In the genomic region with DNA sequence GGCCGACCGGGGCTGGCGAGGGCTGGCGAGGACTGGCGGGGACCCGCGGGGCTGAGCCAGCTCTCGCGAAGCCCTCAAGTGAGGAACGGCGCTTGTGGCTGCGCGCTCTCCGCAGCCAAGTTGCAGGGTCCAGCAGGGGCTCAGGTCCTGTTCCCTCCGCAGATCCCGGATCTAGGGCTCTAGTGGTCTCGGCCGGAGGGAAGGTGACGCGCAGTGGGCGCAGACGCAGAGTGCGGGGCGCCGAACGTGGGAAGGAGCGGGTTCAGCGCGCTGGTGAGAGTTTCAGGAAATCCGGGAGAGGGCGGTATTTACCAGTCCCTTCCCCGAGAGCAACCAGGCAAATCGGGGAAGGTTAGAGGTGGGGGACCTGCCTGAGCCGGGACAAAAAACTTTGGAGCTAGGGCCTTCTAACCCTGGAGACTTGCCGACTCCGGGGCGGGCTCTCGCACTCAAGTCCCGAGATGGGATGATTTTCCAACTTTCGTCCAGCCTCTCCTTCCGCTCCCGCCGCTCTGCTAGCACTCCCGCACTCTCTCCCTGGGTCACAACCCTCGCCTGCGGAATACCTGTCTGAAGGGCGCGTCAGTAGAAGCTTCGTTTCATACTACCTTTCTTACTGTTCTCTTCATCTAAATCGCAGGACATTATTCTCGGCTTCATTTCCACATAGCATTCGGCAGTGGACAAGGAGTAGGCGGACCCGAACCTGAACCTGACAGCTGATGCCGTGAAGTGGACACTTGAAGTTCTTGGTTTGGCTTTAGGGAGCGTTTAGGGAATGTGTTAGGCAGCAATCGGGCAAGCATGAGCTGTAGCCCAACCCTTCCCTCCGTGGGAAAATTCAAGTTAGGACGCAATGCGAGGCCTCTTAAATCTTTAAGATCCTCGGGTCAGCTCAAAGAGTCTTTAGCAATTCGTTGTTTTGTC, we compare ENCODE assay signal across 8 cellular contexts. TPM values are rescaled to one million over a fixed set of nuclear protein-coding genes. Genes with fewer than 3 reads are reported as not detected.
A peak's percentile ranks its signal among the peaks of the same experiment; 100 is the strongest.
DNase-seq lines count a peak whose midpoint lies in the region; ATAC-seq, FAIRE-seq and TF ChIP-seq lines count a peak whose summit lies in the region.

No MANE protein-coding gene starts in this region.

- no peak overlapping the region for H2AFZ ChIP-seq in OCI-LY7 (ENCODE audit: low read length)

- H3K4me2 ChIP-seq in A549 (peak overlapping the region; percentile 89), OCI-LY7 (ENCODE audit: low read length) (no peak overlapping the region)

- CTCF ChIA-PET in A549 (lab: Yijun Ruan, JAX) (interaction anchor here (0.6 to 10.8 kb wide), 46 partner anchors 8 to 584 kb away, joined by 3 to 130 read pairs (median 4); a partner anchor contains a TSS), OCI-LY7 (lab: Charles Lee; ENCODE audit: unreplicated experiment) (no interaction called here)

- H3K4me1 ChIP-seq in A549, result peaks cover 5% of the 10 kb centered on the region; the same call in 2 of the 3 replicates
- no peaks in the 10 kb centered on the region for H3K4me1 ChIP-seq in cardiac muscle cell (ENCODE audit: low read depth)
- no peaks in the 10 kb centered on the region for H3K4me1 ChIP-seq in OCI-LY7 (ENCODE audit: insufficient read depth, low read length, poor library complexity, severe bottlenecking)

- H3K27ac ChIP-seq in A549 (peak overlapping the region; percentile 60 to 81), cardiac muscle cell (no peak overlapping the region), OCI-LY7 (ENCODE audit: low read depth, low read length, poor library complexity, severe bottlenecking) (no peak overlapping the region)

- no peaks in the 10 kb centered on the region for H3K9me2 ChIP-seq in OCI-LY7 (ENCODE audit: insufficient read depth, low read length)

- ATAC-seq in A549, result peak; percentile 95 to 98
- ATAC-seq in HG03097 (IDR thresholded peaks at IDR 0.05; ENCODE audit: low FRiP score, unreplicated experiment), result no peak
- no peak for ATAC-seq in HG02840 (IDR thresholded peaks at IDR 0.05; ENCODE audit: low FRiP score, unreplicated experiment)

- intact Hi-C loops in OCI-LY7 (cut with micrococcal nuclease; ENCODE audit: unreplicated experiment), result no loop called here

- H3K79me2 ChIP-seq in OCI-LY7 (ENCODE audit: insufficient read depth, low read depth, low read length), result no peaks in the 10 kb centered on the region

- TF ChIP-seq CTCF in A549 (IDR thresholded peaks at IDR 0.05) (peak; percentile 73), cardiac muscle cell (IDR thresholded peaks at IDR 0.05; ENCODE audit: low read depth, low read length) (peak; percentile 31), OCI-LY7 (conservative IDR thresholded peaks at IDR 0.05; ENCODE audit: low read length) (no peak)

- no TSS peak for BruUV-seq in OCI-LY7 (replicated peaks; lab: Mats Ljungman, UMichigan)

- no peak for FAIRE-seq in A549 (lab: Jason Lieb, UNC)

- TF ChIP-seq POLR2A in A549 (IDR thresholded peaks at IDR 0.05; ENCODE audit: low read length), result no peak

- TF ChIP-seq RAD21 in A549 (conservative IDR thresholded peaks at IDR 0.05 in 1 of 2, IDR thresholded peaks at IDR 0.05 in 1 of 2), result peak; percentile 76 to 85

- H4K20me1 ChIP-seq in OCI-LY7 (ENCODE audit: insufficient read depth, low read length), result no peaks in the 10 kb centered on the region; the same call in 1 of the 2 replicates

- no peak for TF ChIP-seq EP300 in A549 (IDR thresholded peaks at IDR 0.05)

- POLR2A ChIA-PET in A549 (lab: Yijun Ruan, JAX), result interaction anchor here (2.2 kb wide), 1 partner anchor 294 kb away, joined by 5 read pairs; no protein-coding TSS in a partner anchor
- POLR2A ChIA-PET in OCI-LY7 (lab: Charles Lee), result interaction anchor here (1.1 kb wide), 1 partner anchor 13 kb away, joined by 3 read pairs; a partner anchor contains a TSS

- 27% methylated on average over 50 of the region's 62 CpGs for WGBS in A549 (ENCODE audit: missing lambda C conversion rate)

- H3K4me3 ChIP-seq in A549, result peak overlapping the region; percentile 51
- H3K4me3 ChIP-seq in cardiac muscle cell, result peak overlapping the region; percentile 42
- H3K4me3 ChIP-seq in skeletal muscle cell (ENCODE audit: low read depth, low read length), result peak overlapping the region; percentile 44
- H3K4me3 ChIP-seq in OCI-LY7 (ENCODE audit: low read depth, low read length, poor library complexity, severe bottlenecking), result no peak overlapping the region

- no peaks in the 10 kb centered on the region for H3K9me3 ChIP-seq in A549
- H3K9me3 ChIP-seq in cardiac muscle cell (ENCODE audit: low read depth), result no peaks in the 10 kb centered on the region
- H3K9me3 ChIP-seq in OCI-LY7 (ENCODE audit: low read length), result no peaks in the 10 kb centered on the region

- peak; percentile 47 to 69 for DNase-seq in A549 (ENCODE audit: low read depth in 1 of 2, low spot score in 1 of 2)
- peak; percentile 45 for DNase-seq in HT1080 (ENCODE audit: low read depth)
- DNase-seq in SHP77 (lab: John Stamatoyannopoulos, UW), result peak; percentile 83 to 84
- peak; percentile 23 to 77 for DNase-seq in cardiac muscle cell (ENCODE audit: low read depth in 1 of 2, low spot score in 1 of 2)
- DNase-seq in skeletal muscle cell (ENCODE audit: low read depth), result no peak
- no peak for DNase-seq in OCI-LY7 (ENCODE audit: low spot score)

- peaks cover 92% of the 10 kb centered on the region for H3K27me3 ChIP-seq in cardiac muscle cell

- H3K36me3 ChIP-seq in cardiac muscle cell, result no peaks in the 10 kb centered on the region
- H3K36me3 ChIP-seq in OCI-LY7 (ENCODE audit: insufficient read depth, low read length), result no peaks in the 10 kb centered on the region

TF ChIP-seq in A549, 52 proteins besides CTCF, POLR2A, EP300 and RAD21:
- TF ChIP-seq KDM5A (IDR thresholded peaks at IDR 0.05), result peak; percentile 58; the same call in 1 of the 2 replicates
- TF ChIP-seq, protein P1, sequence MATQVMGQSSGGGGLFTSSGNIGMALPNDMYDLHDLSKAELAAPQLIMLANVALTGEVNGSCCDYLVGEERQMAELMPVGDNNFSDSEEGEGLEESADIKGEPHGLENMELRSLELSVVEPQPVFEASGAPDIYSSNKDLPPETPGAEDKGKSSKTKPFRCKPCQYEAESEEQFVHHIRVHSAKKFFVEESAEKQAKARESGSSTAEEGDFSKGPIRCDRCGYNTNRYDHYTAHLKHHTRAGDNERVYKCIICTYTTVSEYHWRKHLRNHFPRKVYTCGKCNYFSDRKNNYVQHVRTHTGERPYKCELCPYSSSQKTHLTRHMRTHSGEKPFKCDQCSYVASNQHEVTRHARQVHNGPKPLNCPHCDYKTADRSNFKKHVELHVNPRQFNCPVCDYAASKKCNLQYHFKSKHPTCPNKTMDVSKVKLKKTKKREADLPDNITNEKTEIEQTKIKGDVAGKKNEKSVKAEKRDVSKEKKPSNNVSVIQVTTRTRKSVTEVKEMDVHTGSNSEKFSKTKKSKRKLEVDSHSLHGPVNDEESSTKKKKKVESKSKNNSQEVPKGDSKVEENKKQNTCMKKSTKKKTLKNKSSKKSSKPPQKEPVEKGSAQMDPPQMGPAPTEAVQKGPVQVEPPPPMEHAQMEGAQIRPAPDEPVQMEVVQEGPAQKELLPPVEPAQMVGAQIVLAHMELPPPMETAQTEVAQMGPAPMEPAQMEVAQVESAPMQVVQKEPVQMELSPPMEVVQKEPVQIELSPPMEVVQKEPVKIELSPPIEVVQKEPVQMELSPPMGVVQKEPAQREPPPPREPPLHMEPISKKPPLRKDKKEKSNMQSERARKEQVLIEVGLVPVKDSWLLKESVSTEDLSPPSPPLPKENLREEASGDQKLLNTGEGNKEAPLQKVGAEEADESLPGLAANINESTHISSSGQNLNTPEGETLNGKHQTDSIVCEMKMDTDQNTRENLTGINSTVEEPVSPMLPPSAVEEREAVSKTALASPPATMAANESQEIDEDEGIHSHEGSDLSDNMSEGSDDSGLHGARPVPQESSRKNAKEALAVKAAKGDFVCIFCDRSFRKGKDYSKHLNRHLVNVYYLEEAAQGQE (IDR thresholded peaks at IDR 0.05), result peak; percentile 35; the same call in 1 of the 2 replicates
- no peak for TF ChIP-seq FOSB (CRISPR knock-in tag; IDR thresholded peaks at IDR 0.05)
- TF ChIP-seq, protein P2, sequence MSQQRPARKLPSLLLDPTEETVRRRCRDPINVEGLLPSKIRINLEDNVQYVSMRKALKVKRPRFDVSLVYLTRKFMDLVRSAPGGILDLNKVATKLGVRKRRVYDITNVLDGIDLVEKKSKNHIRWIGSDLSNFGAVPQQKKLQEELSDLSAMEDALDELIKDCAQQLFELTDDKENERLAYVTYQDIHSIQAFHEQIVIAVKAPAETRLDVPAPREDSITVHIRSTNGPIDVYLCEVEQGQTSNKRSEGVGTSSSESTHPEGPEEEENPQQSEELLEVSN (IDR thresholded peaks at IDR 0.05; ENCODE audit: borderline replicate concordance, low read depth), result peak; percentile 88
- peak; percentile 85 for TF ChIP-seq SMC3 (IDR thresholded peaks at IDR 0.05)
- no peak for TF ChIP-seq ESRRA (IDR thresholded peaks at IDR 0.05; ENCODE audit: borderline replicate concordance, low read length)
- TF ChIP-seq, protein P3, sequence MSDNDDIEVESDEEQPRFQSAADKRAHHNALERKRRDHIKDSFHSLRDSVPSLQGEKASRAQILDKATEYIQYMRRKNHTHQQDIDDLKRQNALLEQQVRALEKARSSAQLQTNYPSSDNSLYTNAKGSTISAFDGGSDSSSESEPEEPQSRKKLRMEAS (IDR thresholded peaks at IDR 0.05), result peak; percentile 79
- no peak for TF ChIP-seq NR3C1 (IDR thresholded peaks at IDR 0.05)
TF ChIP-seq in A549: peak in this region for 5.

RNA-seq across cellular contexts. Expression of a gene that starts 13.6 kb away (rescaled TPM):
- polyA plus RNA-seq in A549 (2011; rRNA removed), result 1.4 and 1.8 TPM in 2 replicates
- polyA plus RNA-seq in A549 (2012; cell fraction: cytosol; rRNA removed), result 1.7 and 2.5 TPM in 2 replicates
- 1.4 and 4.1 TPM in 2 replicates for polyA plus RNA-seq in A549 (2012; cell fraction: nucleus; rRNA removed)
- 0.63 to 0.75 TPM (median 0.66 TPM) in 3 replicates for polyA plus RNA-seq in A549 (2017; fragmentation: RNase III; extraction: RNeasy Plus Mini Kit Qiagen cat#74134 plus additional on column Dnase treatment)
- 1.7 and 1.8 TPM in 2 replicates for polyA minus RNA-seq in A549 (2011; rRNA and poly(A)+ RNA removed)
- 1.8 and 2.2 TPM in 2 replicates for total RNA-seq in HT1080 (2014; rRNA removed; shearing (Covaris generic))
- 3.8 and 4.3 TPM in 2 replicates for polyA plus RNA-seq in HT1080 (2015; cell fraction: cytosol; rRNA removed)
- 4.1 and 4.4 TPM in 2 replicates for polyA plus RNA-seq in HT1080 (2015; cell fraction: nucleus; rRNA removed)
- not detected in 2 replicates for total RNA-seq in cardiac muscle cell
- 0.21 and 0.32 TPM in 2 replicates for polyA plus RNA-seq in cardiac muscle cell
- total RNA-seq in OCI-LY7 (2014; rRNA removed; shearing (Covaris generic)), result 1.4 and 2.3 TPM in 2 replicates
- total RNA-seq in OCI-LY7 (2022), result 4.4 and 5.3 TPM in 2 replicates

Comparison
In these comparisons a context has a peak if more than half of its experiments do, and no peak if none do; other contexts are left out.
1. ATAC-seq: peak in A549 (2 of 2); none in HG03097 (single experiment) and HG02840 (single experiment).
2. DNase-seq: peak in A549 (2 of 2), HT1080 (single experiment), SHP77 (2 of 2) and cardiac muscle cell (2 of 2); none in skeletal muscle cell (single experiment) and OCI-LY7 (single experiment).
3. H3K27ac ChIP-seq: peak in A549 (2 of 2); none in cardiac muscle cell (single experiment) and OCI-LY7 (single experiment).